ENCODE assay signal across 1 cellular context in the genomic region with DNA sequence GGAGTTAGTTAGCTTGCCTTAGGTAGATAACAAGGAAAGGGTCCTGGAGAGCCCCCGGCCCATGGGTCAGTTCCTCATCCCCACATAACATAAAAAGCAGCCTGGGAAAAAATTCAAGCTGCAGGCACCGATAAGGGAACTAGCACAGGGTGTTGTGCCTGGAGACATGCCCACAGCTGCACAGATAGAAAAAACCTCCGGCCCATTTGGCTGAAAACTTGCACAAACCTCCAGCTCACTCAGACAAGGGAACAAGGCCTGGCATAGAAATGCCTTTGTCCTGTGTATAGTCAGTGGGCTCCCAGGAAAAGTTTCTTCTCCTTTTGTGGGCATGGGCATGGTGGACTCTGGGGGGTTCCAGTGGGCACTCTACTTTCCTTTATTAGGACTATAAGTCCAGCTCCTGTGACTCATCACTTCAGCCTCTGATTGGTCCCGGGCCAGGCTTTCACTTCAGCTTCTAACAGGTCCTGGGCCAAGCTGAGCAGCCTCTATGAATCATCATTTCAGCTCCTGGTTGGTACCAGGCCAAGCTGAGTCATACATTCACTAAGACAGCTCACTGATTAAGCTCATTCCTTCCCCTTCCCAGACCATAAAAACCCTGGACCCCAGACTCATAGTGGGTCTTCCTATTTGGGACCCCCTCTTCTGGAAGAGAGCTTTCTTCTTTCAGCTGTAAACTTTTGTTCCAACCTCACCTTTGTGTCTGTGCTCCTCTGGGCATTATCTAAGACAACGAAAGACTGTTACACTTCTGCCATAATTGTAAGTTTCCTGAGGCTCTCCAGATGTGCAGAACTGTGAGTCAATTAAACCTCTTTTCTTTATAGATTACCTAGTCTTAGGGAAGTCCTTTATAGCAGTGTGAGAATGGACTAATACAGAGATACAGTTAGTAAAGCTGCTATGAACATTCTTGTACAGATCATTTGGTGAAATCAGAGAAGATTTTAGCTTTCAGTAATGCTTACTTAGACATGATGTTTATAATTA.
TF ChIP-seq lines count a peak whose summit lies in the region.

No MANE protein-coding gene starts in this region.

TF ChIP-seq in WTC11, 78 proteins besides CTCF, POLR2A, EP300 and RAD21 (continued from another document):
- TF ChIP-seq, protein P1, sequence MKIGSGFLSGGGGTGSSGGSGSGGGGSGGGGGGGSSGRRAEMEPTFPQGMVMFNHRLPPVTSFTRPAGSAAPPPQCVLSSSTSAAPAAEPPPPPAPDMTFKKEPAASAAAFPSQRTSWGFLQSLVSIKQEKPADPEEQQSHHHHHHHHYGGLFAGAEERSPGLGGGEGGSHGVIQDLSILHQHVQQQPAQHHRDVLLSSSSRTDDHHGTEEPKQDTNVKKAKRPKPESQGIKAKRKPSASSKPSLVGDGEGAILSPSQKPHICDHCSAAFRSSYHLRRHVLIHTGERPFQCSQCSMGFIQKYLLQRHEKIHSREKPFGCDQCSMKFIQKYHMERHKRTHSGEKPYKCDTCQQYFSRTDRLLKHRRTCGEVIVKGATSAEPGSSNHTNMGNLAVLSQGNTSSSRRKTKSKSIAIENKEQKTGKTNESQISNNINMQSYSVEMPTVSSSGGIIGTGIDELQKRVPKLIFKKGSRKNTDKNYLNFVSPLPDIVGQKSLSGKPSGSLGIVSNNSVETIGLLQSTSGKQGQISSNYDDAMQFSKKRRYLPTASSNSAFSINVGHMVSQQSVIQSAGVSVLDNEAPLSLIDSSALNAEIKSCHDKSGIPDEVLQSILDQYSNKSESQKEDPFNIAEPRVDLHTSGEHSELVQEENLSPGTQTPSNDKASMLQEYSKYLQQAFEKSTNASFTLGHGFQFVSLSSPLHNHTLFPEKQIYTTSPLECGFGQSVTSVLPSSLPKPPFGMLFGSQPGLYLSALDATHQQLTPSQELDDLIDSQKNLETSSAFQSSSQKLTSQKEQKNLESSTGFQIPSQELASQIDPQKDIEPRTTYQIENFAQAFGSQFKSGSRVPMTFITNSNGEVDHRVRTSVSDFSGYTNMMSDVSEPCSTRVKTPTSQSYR (CRISPR knock-in tag; IDR thresholded peaks at IDR 0.05): no peak
